In genomic region chr7:116487907-116488521, GRCh38 we compare ENCODE assay signal across 23 cellular contexts. TPM values are rescaled to one million over a fixed set of nuclear protein-coding genes. Genes with fewer than 3 reads are reported as not detected.
DNase-seq lines count a peak whose midpoint lies in the region; ATAC-seq, FAIRE-seq and TF ChIP-seq lines count a peak whose summit lies in the region.
"Had no signal": no experiment of that assay in that cellular context is flagged by ENCODE, and none has a peak within 500 bp of the region (broad histone marks: within the 10 kb centered on the region; RNA-seq: fewer than 3 reads in every experiment).

No MANE protein-coding gene starts in this region.

- dilution Hi-C loops in IMR-90 (cut with HindIII; ENCODE audit: low sequenced_read_pairs, unreplicated experiment) = no loop called here

- no peak overlapping the region for H2BK12ac ChIP-seq in neuronal stem cell (ENCODE audit: low read length)

- H4K20me1 ChIP-seq in IMR-90 (ENCODE audit: insufficient read depth, low read length) = no peaks in the 10 kb centered on the region
- H4K20me1 ChIP-seq: BLaER1 had no signal

- no peak overlapping the region for H3K23ac ChIP-seq in IMR-90 (ENCODE audit: low read depth, low read length)
- H3K23ac ChIP-seq in neuronal stem cell (ENCODE audit: low read depth, low read length, poor library complexity) = no peak overlapping the region

- no peak overlapping the region for H2AK5ac ChIP-seq in IMR-90 (ENCODE audit: low read depth, low read length)
- no peak overlapping the region for H2AK5ac ChIP-seq in neuronal stem cell (ENCODE audit: low read depth, low read length)

- H3K4ac ChIP-seq in IMR-90 (ENCODE audit: low read depth, low read length) (no peak overlapping the region), neuronal stem cell (ENCODE audit: low read length) (no peak overlapping the region)

- TF ChIP-seq RAD21 in A549 (conservative IDR thresholded peaks at IDR 0.05 in 1 of 2, IDR thresholded peaks at IDR 0.05 in 1 of 2) (no peak), IMR-90 (IDR thresholded peaks at IDR 0.05; ENCODE audit: low read length) (no peak)

- in situ Hi-C loops in IMR-90 (cut with MboI; ENCODE audit: low sequenced_read_pairs) (no loop called here), GM13976 (cut with MboI; ENCODE audit: low sequenced_read_pairs, unreplicated experiment) (no loop called here)

- 74% methylated on average over 5 of the region's 5 CpGs for WGBS in A549 (ENCODE audit: missing lambda C conversion rate)
- WGBS in IMR-90 (ENCODE audit: extremely low coverage in 2 of 2, insufficient read length in 1 of 2), 2 experiments = no CpG with 5 or more reads among the region's 5 CpGs
- 77 to 85% (median 81%) methylated on average over 5 of the region's 5 CpGs for WGBS in psoas muscle, 3 donors
- WGBS in neuronal stem cell (ENCODE audit: extremely low coverage in 2 of 2, insufficient read length in 2 of 2, insufficient replicate concordance in 1 of 2), 2 donors = no CpG with 5 or more reads among the region's 5 CpGs

- peak overlapping the region; percentile 26; the same call in 2 of the 3 replicates for H3K4me2 ChIP-seq in A549
- no peak overlapping the region for H3K4me2 ChIP-seq in IMR-90 (ENCODE audit: low read depth, low read length)
- no peak overlapping the region for H3K4me2 ChIP-seq in neuronal stem cell (ENCODE audit: insufficient read depth, low read length, poor library complexity, severe bottlenecking)
- H3K4me2 ChIP-seq: BLaER1, GM23338 had no signal

- H3K18ac ChIP-seq in IMR-90 (ENCODE audit: low read depth, low read length) = no peak overlapping the region
- no peak overlapping the region for H3K18ac ChIP-seq in neuronal stem cell (ENCODE audit: low read length)

- no peak for TF ChIP-seq CTCF in A549 (IDR thresholded peaks at IDR 0.05)
- TF ChIP-seq CTCF in IMR-90 (conservative IDR thresholded peaks at IDR 0.05; ENCODE audit: low read depth, low read length) = no peak
- TF ChIP-seq CTCF in RWPE2 (IDR thresholded peaks at IDR 0.05; ENCODE audit: poor library complexity, severe bottlenecking) = peak; percentile 8
- no peak for TF ChIP-seq CTCF in psoas muscle (IDR thresholded peaks at IDR 0.05)
- TF ChIP-seq CTCF in GM13976 (IDR thresholded peaks at IDR 0.05; ENCODE audit: borderline replicate concordance, control extremely low read depth, extremely low read depth, insufficient read depth, missing control alignments) = no peak

- H3K79me1 ChIP-seq in IMR-90 (ENCODE audit: low read depth in 1 of 2, low read length in 2 of 2) (peaks cover 2 to 5% of the 10 kb centered on the region in 2 experiments; a peak in 2 of 4 replicates), neuronal stem cell (ENCODE audit: low read depth, low read length) (no peaks in the 10 kb centered on the region)

- intact Hi-C loops in IMR-90 (cut with micrococcal nuclease) = no loop called here
- intact Hi-C loops in left colon (cut with DNase I, micrococcal nuclease) = no loop called here
- intact Hi-C loops in psoas muscle (cut with DNase I) = no loop called here

- peaks cover 4% of the 10 kb centered on the region; the same call in 1 of the 2 replicates for H3K9me1 ChIP-seq in IMR-90 (ENCODE audit: insufficient read depth, low read length)

- H2AFZ ChIP-seq in IMR-90 (replicated peaks; ENCODE audit: low read length, poor library complexity) (no peak overlapping the region), neuronal stem cell (ENCODE audit: low read length) (no peak overlapping the region)
- H2AFZ ChIP-seq: GM23338 had no signal

- H2BK5ac ChIP-seq in IMR-90 (ENCODE audit: low read depth, low read length, poor library complexity, severe bottlenecking) (no peak overlapping the region), neuronal stem cell (ENCODE audit: low read length) (no peak overlapping the region)

- peak; percentile 13 for FAIRE-seq in A549 (lab: Jason Lieb, UNC)
- FAIRE-seq: A204.1, D721Med, G401.6, GM12892, GM19239 had no signal

- H4K8ac ChIP-seq in IMR-90 (ENCODE audit: low read depth in 2 of 2, low read length in 2 of 2) = no peak overlapping the region
- H4K8ac ChIP-seq in neuronal stem cell (ENCODE audit: low read depth, low read length) = no peak overlapping the region

- no peak overlapping the region for H2AK9ac ChIP-seq in IMR-90 (replicated peaks; ENCODE audit: low read depth, low read length, poor library complexity)

- H3K4me1 ChIP-seq in A549 (peaks cover 52% of the 10 kb centered on the region), IMR-90 (ENCODE audit: control insufficient read depth, insufficient read depth, low read length) (peaks cover 6% of the 10 kb centered on the region; the same call in 1 of the 2 replicates), RWPE2 (ENCODE audit: insufficient read depth, poor library complexity, severe bottlenecking) (peaks cover 3% of the 10 kb centered on the region), psoas muscle (no peaks in the 10 kb centered on the region), neuronal stem cell (ENCODE audit: control insufficient read depth in 2 of 2, insufficient read depth in 1 of 2, low read depth in 1 of 2, low read length in 2 of 2) (no peaks in the 10 kb centered on the region)
- H3K4me1 ChIP-seq: BLaER1 had no signal

- CTCF ChIA-PET in A549 (lab: Yijun Ruan, JAX) = interaction anchor here (0.8 kb wide), 1 partner anchor 101 kb away, joined by 3 read pairs; no protein-coding TSS in a partner anchor
- CTCF ChIA-PET in IMR-90 (lab: Yijun Ruan, JAX) = interaction anchor here (0.6 kb wide), 1 partner anchor 93 kb away, joined by 3 read pairs; no protein-coding TSS in a partner anchor

- TF ChIP-seq POLR2A in A549 (IDR thresholded peaks at IDR 0.05; ENCODE audit: low read length) = no peak
- no peak for TF ChIP-seq POLR2A in IMR-90 (IDR thresholded peaks at IDR 0.05; ENCODE audit: low read depth, low read length)

- H4K91ac ChIP-seq in IMR-90 (ENCODE audit: insufficient read depth, low read depth, low read length) (no peak overlapping the region), neuronal stem cell (ENCODE audit: low read depth, low read length, poor library complexity) (no peak overlapping the region)

- H3K4me3 ChIP-seq in A549 (no peak overlapping the region), IMR-90 (ENCODE audit: insufficient read depth, low read depth, low read length) (no peak overlapping the region), RWPE2 (ENCODE audit: severe bottlenecking) (no peak overlapping the region), psoas muscle (no peak overlapping the region), neuronal stem cell (ENCODE audit: low read length in 2 of 2) (no peak overlapping the region)
- H3K4me3 ChIP-seq: BLaER1, GM23338 had no signal

- H2BK15ac ChIP-seq in IMR-90 (ENCODE audit: low read depth, low read length) (no peak overlapping the region), neuronal stem cell (ENCODE audit: low read length) (no peak overlapping the region)

- TF ChIP-seq EP300 in A549 (IDR thresholded peaks at IDR 0.05) = no peak

- H3K27me3 ChIP-seq in IMR-90 (ENCODE audit: control insufficient read depth, insufficient read depth, low read length) (no peaks in the 10 kb centered on the region), RWPE2 (ENCODE audit: insufficient read depth, poor library complexity, severe bottlenecking) (no peaks in the 10 kb centered on the region), psoas muscle (ENCODE audit: insufficient read depth in 3 of 3, low read length in 2 of 3) (no peaks in the 10 kb centered on the region), neuronal stem cell (ENCODE audit: control insufficient read depth in 3 of 3, insufficient read depth in 3 of 3, low read depth in 1 of 3, low read length in 3 of 3) (no peaks in the 10 kb centered on the region)
- H3K27me3 ChIP-seq: BLaER1 had no signal

- no TSS peak for BruUV-seq in IMR-90 (replicated peaks; lab: Mats Ljungman, UMichigan)

- H2BK20ac ChIP-seq in IMR-90 (ENCODE audit: low read depth, low read length) = no peak overlapping the region

- no peaks in the 10 kb centered on the region for H3K9me3 ChIP-seq in A549
- H3K9me3 ChIP-seq in IMR-90 (ENCODE audit: control insufficient read depth, insufficient read depth, low read length) = no peaks in the 10 kb centered on the region
- no peaks in the 10 kb centered on the region for H3K9me3 ChIP-seq in RWPE2 (ENCODE audit: severe bottlenecking)
- H3K9me3 ChIP-seq in psoas muscle = no peaks in the 10 kb centered on the region
- H3K9me3 ChIP-seq in neuronal stem cell (replicated peaks in 1 of 2; ENCODE audit: control insufficient read depth in 2 of 2, insufficient read depth in 1 of 2, low read depth in 1 of 2, low read length in 2 of 2) = no peaks in the 10 kb centered on the region
- H3K9me3 ChIP-seq: BLaER1 had no signal

- ATAC-seq in A549 (no peak), IMR-90 (ENCODE audit: low read depth) (no peak), RWPE2 (ENCODE audit: low read depth) (no peak), left colon (peak; percentile 86), psoas muscle (no peak), GM19328 (IDR thresholded peaks at IDR 0.05; ENCODE audit: unreplicated experiment) (no peak)
- ATAC-seq: GM23338 had no signal

- H3K14ac ChIP-seq in IMR-90 (replicated peaks; ENCODE audit: low read depth, low read length) (no peak overlapping the region), neuronal stem cell (ENCODE audit: low read length) (no peak overlapping the region)

- H2BK120ac ChIP-seq in IMR-90 (ENCODE audit: low read depth, low read length) (no peak overlapping the region), neuronal stem cell (ENCODE audit: low read depth, low read length) (no peak overlapping the region)

- H3K9ac ChIP-seq in IMR-90 (ENCODE audit: low read depth, low read length) (no peak overlapping the region), neuronal stem cell (ENCODE audit: low read depth, low read length, poor library complexity) (no peak overlapping the region)
- H3K9ac ChIP-seq: BLaER1 had no signal

- H3K36me3 ChIP-seq in IMR-90 (ENCODE audit: control insufficient read depth, insufficient read depth, low read length) = no peaks in the 10 kb centered on the region
- no peaks in the 10 kb centered on the region for H3K36me3 ChIP-seq in RWPE2 (ENCODE audit: low read depth)
- H3K36me3 ChIP-seq in psoas muscle (ENCODE audit: insufficient read depth in 1 of 2, low read depth in 1 of 2) = no peaks in the 10 kb centered on the region
- H3K36me3 ChIP-seq in neuronal stem cell (replicated peaks in 1 of 2; ENCODE audit: control insufficient read depth in 2 of 2, insufficient read depth in 2 of 2, low read length in 2 of 2) = no peaks in the 10 kb centered on the region
- H3K36me3 ChIP-seq: BLaER1 had no signal

- H3K27ac ChIP-seq in A549 = peak overlapping the region in 1 of 2 experiments; percentile 35; a peak in 2 of 6 replicates
- H3K27ac ChIP-seq in IMR-90 (ENCODE audit: insufficient read depth, low read length) = no peak overlapping the region
- no peak overlapping the region for H3K27ac ChIP-seq in RWPE2 (ENCODE audit: poor library complexity, severe bottlenecking)
- H3K27ac ChIP-seq in psoas muscle = no peak overlapping the region
- H3K27ac ChIP-seq in neuronal stem cell (replicated peaks; ENCODE audit: low read length) = no peak overlapping the region
- H3K27ac ChIP-seq: 22Rv1, BLaER1, C4-2B had no signal

- DNase-seq in A549 (ENCODE audit: low read depth in 1 of 2, low spot score in 1 of 2) (no peak), IMR-90 (no peak), RWPE2 (ENCODE audit: low spot score) (no peak), left colon (no peak), psoas muscle (no peak), GM13976 (ENCODE audit: low spot score) (no peak), neuronal stem cell (ENCODE audit: low spot score) (no peak)
- DNase-seq: CD4-positive, CD25-positive, alpha-beta regulatory T cell; CD8-positive, alpha-beta memory T cell; DMS 273 treated with DMSO at 0.1 percent for 48 hours; DND-41; H9; HFFc6 had no signal

- no peak overlapping the region for H3K56ac ChIP-seq in IMR-90 (ENCODE audit: extremely low read depth, insufficient read depth, low read length)

- POLR2A ChIA-PET in A549 (lab: Yijun Ruan, JAX) = no interaction called here
- POLR2A ChIA-PET in IMR-90 (lab: Charles Lee; ENCODE audit: unreplicated experiment) = no interaction called here

- no peak overlapping the region for H4K5ac ChIP-seq in IMR-90 (ENCODE audit: low read depth, low read length)

RNA-seq across cellular contexts. Expression of gene CAV2, which starts 11.5 kb away (rescaled TPM):
- polyA plus RNA-seq in A549 (2011; rRNA removed) (257 and 296 TPM in 2 replicates), A549 (2017; fragmentation: RNase III; extraction: RNeasy Plus Mini Kit Qiagen cat#74134 plus additional on column Dnase treatment) (142 to 159 TPM (median 156 TPM) in 3 replicates), IMR-90 (2012; rRNA removed) (217 and 265 TPM in 2 replicates), psoas muscle (10 to 100 TPM; 10.9 to 15.7 (median 11.7) TPM)
- polyA plus RNA-seq in A549 (2012; cell fraction: cytosol; rRNA removed) = 161 and 178 TPM in 2 replicates
- polyA plus RNA-seq in A549 (2012; cell fraction: nucleus; rRNA removed) = 64.3 and 90.5 TPM in 2 replicates
- 179 and 187 TPM in 2 replicates for polyA minus RNA-seq in A549 (2011; rRNA and poly(A)+ RNA removed)
- total RNA-seq in IMR-90 (2012; rRNA removed) (199 and 217 TPM in 2 replicates), left colon (10 to 100 TPM in 1 of 2 donors, 1 to 10 TPM in 1; 8.9 to 16.1 TPM), psoas muscle (10 to 100 TPM; 12.8 to 20.1 (median 19.2) TPM)
- polyA plus RNA-seq in IMR-90 (2012; cell fraction: cytosol; rRNA removed) = 110 and 169 TPM in 2 replicates
- polyA plus RNA-seq in IMR-90 (2012; cell fraction: nucleus; rRNA removed; ENCODE audit: low replicate concordance) = 42.8 and 115 TPM in 2 replicates
- 1.2 TPM for polyA plus RNA-seq in neuronal stem cell (2013, experiment 1 of 2)
- polyA plus RNA-seq in neuronal stem cell (2013, experiment 2 of 2) = 1.3 TPM
- total RNA-seq: CD4-positive, CD25-positive, alpha-beta regulatory T cell; CD8-positive, alpha-beta memory T cell had no signal
- polyA plus RNA-seq: CD4-positive, CD25-positive, alpha-beta regulatory T cell; CD8-positive, alpha-beta memory T cell had no signal

RNA-seq across cellular contexts. Expression of gene CAV1, which starts 36.8 kb away (rescaled TPM):
- polyA plus RNA-seq in A549 (2011; rRNA removed) (365 and 529 TPM in 2 replicates), A549 (2017; fragmentation: RNase III; extraction: RNeasy Plus Mini Kit Qiagen cat#74134 plus additional on column Dnase treatment) (493 to 547 TPM (median 530 TPM) in 3 replicates), IMR-90 (2012; rRNA removed) (1,549 and 1,808 TPM in 2 replicates), psoas muscle (10 to 100 TPM; 57.6 to 70.1 (median 69.0) TPM)
- polyA plus RNA-seq in A549 (2012; cell fraction: cytosol; rRNA removed) = 589 and 611 TPM in 2 replicates
- polyA plus RNA-seq in A549 (2012; cell fraction: nucleus; rRNA removed) = 290 and 502 TPM in 2 replicates
- 537 and 542 TPM in 2 replicates for polyA minus RNA-seq in A549 (2011; rRNA and poly(A)+ RNA removed)
- total RNA-seq in IMR-90 (2012; rRNA removed) (1,496 and 1,592 TPM in 2 replicates), left colon (10 to 100 TPM; 15.7 to 74.1 TPM), psoas muscle (100 to 1,000 TPM in 1 of 4 donors, 10 to 100 TPM in 3; 59.0 to 120 (median 66.7) TPM)
- 1,102 and 4,328 TPM in 2 replicates for polyA plus RNA-seq in IMR-90 (2012; cell fraction: cytosol; rRNA removed)
- polyA plus RNA-seq in IMR-90 (2012; cell fraction: nucleus; rRNA removed; ENCODE audit: low replicate concordance) = 319 and 633 TPM in 2 replicates
- 1.3 TPM for polyA plus RNA-seq in neuronal stem cell (2013, experiment 1 of 2)
- 1.4 TPM for polyA plus RNA-seq in neuronal stem cell (2013, experiment 2 of 2)
- total RNA-seq: CD4-positive, CD25-positive, alpha-beta regulatory T cell had no signal
- polyA plus RNA-seq: CD8-positive, alpha-beta memory T cell had no signal

Comparison
In these comparisons a context has a peak if more than half of its experiments do, and no peak if none do; other contexts are left out.
1. RNA of gene CAV1, which starts 36.8 kb away (total RNA-seq): 1,496 to 1,592 TPM in IMR-90; 15.7 to 74.1 TPM in left colon and 59.0 to 120 TPM in psoas muscle; every median in the first group is over 10 times any median in the second.